9 cellular contexts compared by ENCODE assay signal in the genomic region with DNA sequence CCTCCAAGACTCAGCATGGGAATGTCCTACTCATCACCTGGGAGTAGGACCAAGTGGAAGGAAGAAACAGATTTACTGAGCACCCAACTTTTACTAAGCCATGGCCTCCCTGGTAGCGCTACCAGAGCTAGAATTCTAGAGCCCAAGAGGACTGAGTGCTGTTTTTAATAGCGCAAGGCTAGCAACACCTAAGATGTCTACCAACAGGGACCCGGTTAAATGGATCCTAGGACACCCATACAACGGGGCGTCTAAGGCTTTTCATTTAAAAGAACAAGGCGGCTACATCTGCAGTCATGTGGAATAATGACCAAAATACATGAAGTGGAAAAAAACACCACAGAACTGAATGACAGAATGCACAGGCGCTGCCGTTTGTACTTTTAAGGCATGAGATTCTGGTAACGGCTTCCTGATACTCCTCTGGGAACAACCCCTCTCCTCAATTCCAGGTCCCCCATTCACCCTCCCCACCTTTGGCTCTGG. TPM values are rescaled to one million over a fixed set of nuclear protein-coding genes. Genes with fewer than 3 reads are reported as not detected.
DNase-seq lines count a peak whose midpoint lies in the region; ATAC-seq, FAIRE-seq and TF ChIP-seq lines count a peak whose summit lies in the region.
"Had no signal": no experiment of that assay in that cellular context is flagged by ENCODE, and none has a peak within 500 bp of the region (broad histone marks: within the 10 kb centered on the region; RNA-seq: fewer than 3 reads in every experiment).

No MANE protein-coding gene starts in this region.

- peaks cover 64% of the 10 kb centered on the region for H3K4me1 Mint-ChIP-seq in WTC11

- TF ChIP-seq EP300 in GM12878 (IDR thresholded peaks at IDR 0.05; ENCODE audit: borderline replicate concordance in 1 of 2, control insufficient read depth in 1 of 2, low read depth in 2 of 2, low read length in 2 of 2), result no peak

- CTCF ChIA-PET in GM12878 (lab: Yijun Ruan, JAX), result interaction anchor here (0.7 to 5.1 kb wide), 15 partner anchors 16 to 324 kb away, joined by 3 to 50 read pairs (median 3); a partner anchor contains a TSS
- CTCF ChIA-PET in WTC11 (lab: Charles Lee), result interaction anchor here (1.4 to 2.0 kb wide), 3 partner anchors 24 to 92 kb away, joined by 3 to 6 read pairs (median 3); no protein-coding TSS in a partner anchor

- H3K4me1 ChIP-seq in GM12878 (ENCODE audit: control insufficient read depth, insufficient read depth, low read length) (peaks cover 48% of the 10 kb centered on the region), pancreas (peaks cover 36 to 70% (median 55%) of the 10 kb centered on the region in 3 donors)

- H3K27ac Mint-ChIP-seq in WTC11, result no peak overlapping the region

- in situ Hi-C loops in GM12878 (cut with MboI), result loop anchor here (10.0 kb wide), 1 partner anchor 340 kb away; no protein-coding TSS in a partner anchor

- no peak for FAIRE-seq in GM12878 (lab: Jason Lieb, UNC)
- no peak for FAIRE-seq in pancreas (lab: Jason Lieb, UNC)

- H3K27me3 ChIP-seq in GM12878 (replicated peaks in 1 of 2; ENCODE audit: control insufficient read depth in 2 of 2, insufficient read depth in 2 of 2, low read length in 1 of 2), result no peaks in the 10 kb centered on the region
- no peaks in the 10 kb centered on the region for H3K27me3 ChIP-seq in pancreas

- DNase-seq in GM12865 (ENCODE audit: low read depth), result no peak
- DNase-seq in GM12878 (ENCODE audit: low read depth, low spot score), result no peak
- no peak for DNase-seq in pancreas
- DNase-seq in stimulated activated CD4-positive, alpha-beta T cell treated with anti-CD3 and anti-CD28 coated beads, Interleukin-1b, Interleukin-23, amount 100 ng/mL, for 48 hours, result no peak
- DNase-seq in WTC11 (ENCODE audit: low spot score), result no peak
- no peak for DNase-seq in 8988T
- DNase-seq: NCI-H1048 had no signal

- no peak for TF ChIP-seq RAD21 in GM12878 (IDR thresholded peaks at IDR 0.05; ENCODE audit: insufficient read depth, low read depth, low read length)

- ATAC-seq in HG02870 (IDR thresholded peaks at IDR 0.05; ENCODE audit: unreplicated experiment) (peak; percentile 4), GM12878 (peak; percentile 10), pancreas (no peak), WTC11 (no peak), esophagus mucosa (no peak)

- POLR2A ChIA-PET in GM12878 (lab: Charles Lee), result interaction anchor here (0.6 to 1.2 kb wide), 4 partner anchors 9 to 53 kb away, joined by 3 to 5 read pairs (median 3); no protein-coding TSS in a partner anchor
- POLR2A ChIA-PET in WTC11 (lab: Charles Lee), result no interaction called here

- H3K9me3 ChIP-seq in GM12878 (replicated peaks; ENCODE audit: control insufficient read depth, insufficient read depth, low read length) (no peaks in the 10 kb centered on the region), pancreas (no peaks in the 10 kb centered on the region)

- TF ChIP-seq POLR2A in GM12878 (IDR thresholded peaks at IDR 0.05; ENCODE audit: low read depth, low read length), result no peak

- H3K27ac ChIP-seq in GM12878 (ENCODE audit: control insufficient read depth, insufficient read depth) (peak overlapping the region; percentile 86), pancreas (peak overlapping the region; percentile 36 to 72 (median 50))

- 1% methylated on average over 9 of the region's 9 CpGs for WGBS in GM12878 (ENCODE audit: insufficient coverage, insufficient replicate concordance, low lambda C conversion rate, missing lambda C conversion rate)
- WGBS in pancreas, 2 donors, result 51 to 71% methylated on average over 9 of the region's 9 CpGs

- H4K20me1 ChIP-seq in GM12878 (ENCODE audit: control insufficient read depth, insufficient read depth), result peaks cover 29% of the 10 kb centered on the region

- H3K36me3 Mint-ChIP-seq in WTC11, result peaks cover 12% of the 10 kb centered on the region

- SMC1A ChIA-PET in GM12878 (lab: Charles Lee; ENCODE audit: uncharacterized antibody, unreplicated experiment), result interaction anchor here (0.7 to 7.9 kb wide), 12 partner anchors 9 to 71 kb away, joined by 3 to 61 read pairs (median 4); a partner anchor contains a TSS

- H3K4me3 ChIP-seq in GM12865 (ENCODE audit: low read depth, low read length) (peak overlapping the region; percentile 53), GM12878 (peak overlapping the region; percentile 68), pancreas (no peak overlapping the region)

- H3K36me3 ChIP-seq in GM12878 (ENCODE audit: control insufficient read depth in 2 of 2, insufficient read depth in 2 of 2, low read length in 1 of 2) (peaks cover 9% of the 10 kb centered on the region in 2 experiments), pancreas (no peaks in the 10 kb centered on the region)

- peak overlapping the region; percentile 98 for H3K4me2 ChIP-seq in GM12878 (ENCODE audit: control insufficient read depth, insufficient read depth)

- no peak for TF ChIP-seq CTCF in GM12865 (IDR thresholded peaks at IDR 0.05; ENCODE audit: insufficient read depth, low read depth, low read length, missing control alignments)
- TF ChIP-seq CTCF in GM12878 (IDR thresholded peaks at IDR 0.05 in 2 of 3, conservative IDR thresholded peaks at IDR 0.05 in 1 of 3; ENCODE audit: control insufficient read depth in 2 of 3, extremely low read depth in 1 of 3, insufficient read depth in 1 of 3, low read depth in 3 of 3, low read length in 3 of 3), result no peak
- TF ChIP-seq CTCF in pancreas (IDR thresholded peaks at IDR 0.05), result no peak
- no peak for TF ChIP-seq CTCF in WTC11 (IDR thresholded peaks at IDR 0.05)

- BruUV-seq in GM12878 (replicated peaks; lab: Mats Ljungman, UMichigan), result no TSS peak

- intact Hi-C loops in GM12878 (cut with micrococcal nuclease; ENCODE audit: unreplicated experiment), result loop anchor here (2.0 to 5.0 kb wide), 4 partner anchors 52 to 213 kb away; a partner anchor contains a TSS
- intact Hi-C loops in pancreas (cut with DNase I), result no loop called here

- peak overlapping the region; percentile 66 for H3K9ac ChIP-seq in GM12878 (ENCODE audit: control insufficient read depth, insufficient read depth, low read length)

- H3K27me3 Mint-ChIP-seq in WTC11 (ENCODE audit: low read depth), result no peaks in the 10 kb centered on the region

- RAD21 ChIA-PET in GM12878 (lab: Charles Lee; ENCODE audit: unreplicated experiment), result interaction anchor here (0.6 to 4.3 kb wide), 5 partner anchors 50 to 1861 kb away, joined by 3 to 48 read pairs (median 6); no protein-coding TSS in a partner anchor

- H2AFZ ChIP-seq in GM12878 (ENCODE audit: control insufficient read depth, low read depth, low read length), result no peak overlapping the region

- H3K4me3 Mint-ChIP-seq in WTC11, result no peak overlapping the region

- H3K9me3 Mint-ChIP-seq in WTC11, result no peaks in the 10 kb centered on the region

- peaks cover 98% of the 10 kb centered on the region for H3K79me2 ChIP-seq in GM12878 (ENCODE audit: control insufficient read depth, insufficient read depth, low read length)

RNA-seq across cellular contexts. Expression of a gene that starts 5.1 kb away (rescaled TPM):
- total RNA-seq in GM12878 (2013; cell fraction: nucleolus; rRNA removed), result 287 and 319 TPM in 2 replicates
- 57.9 and 62.0 TPM in 2 replicates for total RNA-seq in GM12878 (2014; rRNA removed)
- total RNA-seq in GM12878 (2014; rRNA removed; fragmentation: Illumina TruSeq; extraction: Trizol), result 56.8 and 56.9 TPM in 2 replicates
- 106 and 113 TPM in 2 replicates for total RNA-seq in GM12878 (2021)
- 42.8 TPM for polyA plus RNA-seq in GM12878 (2011; ENCODE audit: low read depth)
- polyA plus RNA-seq in GM12878 (2011; rRNA removed), result 105 and 145 TPM in 2 replicates
- 58.9 and 72.5 TPM in 2 replicates for polyA plus RNA-seq in GM12878 (2011; cell fraction: cytosol; rRNA removed)
- 191 and 225 TPM in 2 replicates for polyA plus RNA-seq in GM12878 (2011; cell fraction: nucleus; rRNA removed)
- polyA plus RNA-seq in GM12878 (2012), result 65.6 and 83.8 TPM in 2 replicates
- 153 and 192 TPM in 2 replicates for polyA plus RNA-seq in GM12878 (2014; fragmentation: Illumina TruSeq; extraction: Trizol)
- 10 to 100 TPM; 14.1 to 21.5 TPM for polyA plus RNA-seq in GM12878 (2014; fragmentation: Nextera tagmentation; extraction: Ambion mirVana)
- polyA plus RNA-seq in GM12878 (2014; rRNA removed), result 75.1 and 77.2 TPM in 2 replicates
- 10 to 100 TPM; 96.0 to 97.1 TPM for polyA plus RNA-seq in GM12878 (2016; fragmentation: Nextera tagmentation; extraction: Ambion mirVana)
- 84.8 and 103 TPM in 2 replicates for polyA minus RNA-seq in GM12878 (2011; rRNA and poly(A)+ RNA removed)
- polyA minus RNA-seq in GM12878 (2011; cell fraction: cytosol; rRNA and poly(A)+ RNA removed), result 32.7 and 35.3 TPM in 2 replicates
- 47.3 and 59.9 TPM in 2 replicates for polyA minus RNA-seq in GM12878 (2011; cell fraction: nucleus; rRNA and poly(A)+ RNA removed)
- total RNA-seq in pancreas, result 10 to 100 TPM; 47.4 to 93.3 (median 83.2) TPM
- polyA plus RNA-seq in pancreas, result 10 to 100 TPM; 42.4 to 53.3 TPM
- total RNA-seq in WTC11 (2021), result 107 to 122 TPM (median 122 TPM) in 3 replicates
- 24.6 TPM for total RNA-seq in esophagus mucosa

RNA-seq across cellular contexts. Expression of a gene that starts 51.9 kb away (rescaled TPM):
- 85.7 and 98.9 TPM in 2 replicates for total RNA-seq in GM12878 (2013; cell fraction: nucleolus; rRNA removed)
- total RNA-seq in GM12878 (2014; rRNA removed) (38.0 and 39.0 TPM in 2 replicates), GM12878 (2014; rRNA removed; fragmentation: Illumina TruSeq; extraction: Trizol) (36.7 TPM in 2 replicates), GM12878 (2021) (28.8 and 32.1 TPM in 2 replicates), pancreas (10 to 100 TPM in 4 of 6 donors, 1 to 10 TPM in 2; 8.2 to 11.2 (median 10.9) TPM), WTC11 (2021) (47.9 to 55.9 TPM (median 53.5 TPM) in 3 replicates), esophagus mucosa (13.5 TPM)
- 32.3 TPM for polyA plus RNA-seq in GM12878 (2011; ENCODE audit: low read depth)
- polyA plus RNA-seq in GM12878 (2011; rRNA removed) (63.0 and 65.9 TPM in 2 replicates), GM12878 (2014; fragmentation: Illumina TruSeq; extraction: Trizol) (41.3 and 47.9 TPM in 2 replicates), GM12878 (2014; fragmentation: Nextera tagmentation; extraction: Ambion mirVana) (10 to 100 TPM; 12.9 to 27.0 TPM), GM12878 (2014; rRNA removed) (27.3 and 39.8 TPM in 2 replicates), GM12878 (2016; fragmentation: Nextera tagmentation; extraction: Ambion mirVana) (10 to 100 TPM; 31.0 to 34.8 TPM), pancreas (10 to 100 TPM in 1 of 2 donors, 1 to 10 TPM in 1; 9.1 to 11.6 TPM)
- polyA plus RNA-seq in GM12878 (2011; cell fraction: cytosol; rRNA removed), result 107 and 120 TPM in 2 replicates
- polyA plus RNA-seq in GM12878 (2011; cell fraction: nucleus; rRNA removed), result 90.6 and 122 TPM in 2 replicates
- polyA plus RNA-seq in GM12878 (2012), result 16.5 and 17.4 TPM in 2 replicates
- polyA minus RNA-seq in GM12878 (2011; rRNA and poly(A)+ RNA removed), result 107 and 161 TPM in 2 replicates
- polyA minus RNA-seq in GM12878 (2011; cell fraction: cytosol; rRNA and poly(A)+ RNA removed), result 26.6 and 33.1 TPM in 2 replicates
- polyA minus RNA-seq in GM12878 (2011; cell fraction: nucleus; rRNA and poly(A)+ RNA removed), result 58.2 and 89.6 TPM in 2 replicates

RNA-seq across cellular contexts. Expression of a gene that starts 52.2 kb away (rescaled TPM):
- total RNA-seq in GM12878 (2013; cell fraction: nucleolus; rRNA removed), result 93.3 and 95.2 TPM in 2 replicates
- total RNA-seq in GM12878 (2014; rRNA removed) (9.7 and 12.1 TPM in 2 replicates), GM12878 (2014; rRNA removed; fragmentation: Illumina TruSeq; extraction: Trizol) (9.4 and 10.0 TPM in 2 replicates), GM12878 (2021) (9.4 and 10.9 TPM in 2 replicates), pancreas (10 to 100 TPM in 1 of 6 donors, 1 to 10 TPM in 5; 5.9 to 13.6 (median 8.0) TPM), WTC11 (2021) (21.6 to 22.6 TPM (median 21.9 TPM) in 3 replicates), esophagus mucosa (14.8 TPM)
- polyA plus RNA-seq in GM12878 (2011; ENCODE audit: low read depth), result 10.2 TPM
- polyA plus RNA-seq in GM12878 (2011; rRNA removed) (12.6 and 24.0 TPM in 2 replicates), GM12878 (2014; fragmentation: Illumina TruSeq; extraction: Trizol) (8.2 and 10.6 TPM in 2 replicates), GM12878 (2014; fragmentation: Nextera tagmentation; extraction: Ambion mirVana) (1 to 10 TPM; 2.9 to 7.5 TPM), GM12878 (2014; rRNA removed) (12.8 and 14.9 TPM in 2 replicates), GM12878 (2016; fragmentation: Nextera tagmentation; extraction: Ambion mirVana) (1 to 10 TPM; 9.5 to 9.9 TPM), pancreas (10 to 100 TPM; 21.8 to 34.0 TPM)
- polyA plus RNA-seq in GM12878 (2011; cell fraction: cytosol; rRNA removed), result 39.0 and 41.6 TPM in 2 replicates
- polyA plus RNA-seq in GM12878 (2011; cell fraction: nucleus; rRNA removed), result 51.4 and 53.8 TPM in 2 replicates
- polyA plus RNA-seq in GM12878 (2012), result 13.9 and 14.5 TPM in 2 replicates
- polyA minus RNA-seq in GM12878 (2011; rRNA and poly(A)+ RNA removed), result 32.6 and 33.8 TPM in 2 replicates
- 5.6 and 8.7 TPM in 2 replicates for polyA minus RNA-seq in GM12878 (2011; cell fraction: cytosol; rRNA and poly(A)+ RNA removed)
- polyA minus RNA-seq in GM12878 (2011; cell fraction: nucleus; rRNA and poly(A)+ RNA removed), result 14.7 and 20.9 TPM in 2 replicates

RNA-seq across cellular contexts. Expression of a gene that starts 52.3 kb away (rescaled TPM):
- 85.8 and 94.9 TPM in 2 replicates for total RNA-seq in GM12878 (2013; cell fraction: nucleolus; rRNA removed)
- total RNA-seq in GM12878 (2014; rRNA removed), result 31.3 and 38.3 TPM in 2 replicates
- 18.1 and 19.0 TPM in 2 replicates for total RNA-seq in GM12878 (2014; rRNA removed; fragmentation: Illumina TruSeq; extraction: Trizol)
- total RNA-seq in GM12878 (2021), result 45.8 and 48.5 TPM in 2 replicates
- 14.2 TPM for polyA plus RNA-seq in GM12878 (2011; ENCODE audit: low read depth)
- polyA plus RNA-seq in GM12878 (2011; rRNA removed), result 37.6 and 41.9 TPM in 2 replicates
- 36.0 and 38.8 TPM in 2 replicates for polyA plus RNA-seq in GM12878 (2011; cell fraction: cytosol; rRNA removed)
- polyA plus RNA-seq in GM12878 (2011; cell fraction: nucleus; rRNA removed), result 47.5 and 49.8 TPM in 2 replicates
- polyA plus RNA-seq in GM12878 (2012), result 20.5 and 20.8 TPM in 2 replicates
- polyA plus RNA-seq in GM12878 (2014; fragmentation: Illumina TruSeq; extraction: Trizol), result 23.4 and 23.7 TPM in 2 replicates
- polyA plus RNA-seq in GM12878 (2014; fragmentation: Nextera tagmentation; extraction: Ambion mirVana), result 1 to 10 TPM; 7.3 to 7.9 TPM
- 31.1 and 40.7 TPM in 2 replicates for polyA plus RNA-seq in GM12878 (2014; rRNA removed)
- polyA plus RNA-seq in GM12878 (2016; fragmentation: Nextera tagmentation; extraction: Ambion mirVana), result 10 to 100 TPM; 33.2 to 38.6 TPM
- polyA minus RNA-seq in GM12878 (2011; rRNA and poly(A)+ RNA removed), result 34.2 and 37.5 TPM in 2 replicates
- polyA minus RNA-seq in GM12878 (2011; cell fraction: cytosol; rRNA and poly(A)+ RNA removed), result 8.0 and 10.4 TPM in 2 replicates
- polyA minus RNA-seq in GM12878 (2011; cell fraction: nucleus; rRNA and poly(A)+ RNA removed), result 29.4 and 42.0 TPM in 2 replicates
- 10 to 100 TPM; 15.6 to 38.2 (median 20.4) TPM for total RNA-seq in pancreas
- 1 to 10 TPM; 5.9 to 8.7 TPM for polyA plus RNA-seq in pancreas
- total RNA-seq in WTC11 (2021), result 109 to 128 TPM (median 115 TPM) in 3 replicates
- total RNA-seq in esophagus mucosa, result 27.3 TPM

Comparison
In these comparisons a context has a peak if more than half of its experiments do, and no peak if none do; other contexts are left out.
1. H3K4me3 ChIP-seq: peak in GM12865 (single experiment) and GM12878 (single experiment); none in pancreas (0 of 4).
2. ATAC-seq: peak in HG02870 (single experiment) and GM12878 (single experiment); none in pancreas (0 of 4), WTC11 (single experiment) and esophagus mucosa (single experiment).